In genomic region chr19:3975637-3976087, GRCh38 we compare ENCODE assay signal across 15 cellular contexts. TPM values are rescaled to one million over a fixed set of nuclear protein-coding genes. Genes with fewer than 3 reads are reported as not detected.
DNase-seq lines count a peak whose midpoint lies in the region; ATAC-seq, FAIRE-seq and TF ChIP-seq lines count a peak whose summit lies in the region.
"Had no signal": no experiment of that assay in that cellular context is flagged by ENCODE, and none has a peak within 500 bp of the region (broad histone marks: within the 10 kb centered on the region; RNA-seq: fewer than 3 reads in every experiment).

No MANE protein-coding gene starts in this region.

- no peak overlapping the region for H3K9ac ChIP-seq in keratinocyte (ENCODE audit: control insufficient read depth, extremely low read depth, insufficient read depth, low read length)
- H3K9ac ChIP-seq: parathyroid adenoma had no signal

- peaks cover 47 to 49% of the 10 kb centered on the region in 2 experiments for H3K36me3 ChIP-seq in keratinocyte (ENCODE audit: control insufficient read depth in 2 of 2, extremely low read depth in 1 of 2, insufficient read depth in 2 of 2, low read length in 2 of 2)

- H3K9me3 ChIP-seq in keratinocyte (ENCODE audit: control insufficient read depth, low read depth, low read length) = no peaks in the 10 kb centered on the region
- H3K9me3 ChIP-seq: left lung had no signal

- no peak for TF ChIP-seq CTCF in keratinocyte (optimal IDR thresholded peaks at IDR 0.05 in 1 of 3, IDR thresholded peaks at IDR 0.05 in 1 of 3, conservative IDR thresholded peaks at IDR 0.05 in 1 of 3; ENCODE audit: extremely low read depth in 1 of 3, insufficient read depth in 2 of 3, low read length in 3 of 3)

- DNase-seq in EL (peak; percentile 36), HEK293T (ENCODE audit: extremely low spot score) (no peak), keratinocyte (ENCODE audit: low read depth, low spot score) (peak; percentile 15), NCI-H1930 (lab: John Stamatoyannopoulos, UW) (no peak)
- DNase-seq in effector CD8-positive, alpha-beta T cell (lab: John Stamatoyannopoulos, UW) = no peak
- DNase-seq: Calu3; dorsolateral prefrontal cortex; left lung; NCI-H2227 treated with DMSO at 0.1 percent for 48 hours; SHP77; stimulated activated CD4-positive, alpha-beta T cell treated with anti-CD3 and anti-CD28 coated beads, Interleukin-4, amount 100 ng/mL, for 1 hour; WERI-Rb-1 had no signal

- H3K4me3 ChIP-seq in keratinocyte (ENCODE audit: control insufficient read depth in 2 of 3, extremely low read depth in 1 of 3, insufficient read depth in 2 of 3, low read depth in 1 of 3, low read length in 3 of 3) = no peak overlapping the region
- H3K4me3 ChIP-seq: dorsolateral prefrontal cortex, left lung had no signal

- no peaks in the 10 kb centered on the region for H3K9me3 Mint-ChIP-seq in stimulated activated memory B cell treated with anti-CD40 and anti-IgM and Interleukin-4, amounts not matched to agents 10 μg/mL and 1 μg/mL and 100 μg/mL, for 72 hours

- no peaks in the 10 kb centered on the region for H3K4me1 ChIP-seq in keratinocyte (ENCODE audit: control insufficient read depth, extremely low read depth, insufficient read depth, low read length)

- peaks cover 3% of the 10 kb centered on the region for H3K9me1 ChIP-seq in keratinocyte (ENCODE audit: control insufficient read depth, extremely low read depth, insufficient read depth, low read length)

- CTCF ChIA-PET in HEK293T (lab: Yijun Ruan, JAX) = interaction anchor here (0.7 to 1.2 kb wide), 2 partner anchors 12 to 46 kb away, joined by 4 to 5 read pairs; no protein-coding TSS in a partner anchor

- no peak overlapping the region for H2AFZ ChIP-seq in keratinocyte (ENCODE audit: control insufficient read depth, low read length)
- H2AFZ ChIP-seq: parathyroid adenoma had no signal

- H3K27me3 ChIP-seq in keratinocyte (ENCODE audit: control insufficient read depth, extremely low read depth, insufficient read depth, low read length) = no peaks in the 10 kb centered on the region
- H3K27me3 ChIP-seq: dorsolateral prefrontal cortex, left lung had no signal

- H3K4me2 ChIP-seq in keratinocyte (ENCODE audit: control insufficient read depth, extremely low read depth, insufficient read depth, low read depth, low read length) = no peak overlapping the region

- POLR2A ChIA-PET in HEK293T (lab: Yijun Ruan, JAX) = interaction anchor here (0.6 to 1.5 kb wide), 3 partner anchors 9 to 124 kb away, joined by 3 to 24 read pairs (median 6); partner anchors contain the start of gene EEF2

- H3K79me2 ChIP-seq in keratinocyte (ENCODE audit: control insufficient read depth, insufficient read depth, low read length) = peaks cover 48% of the 10 kb centered on the region

- dilution Hi-C loops in keratinocyte (cut with MboI; ENCODE audit: extremely low pct_ligation_motif_present, low sequenced_read_pairs) = no loop called here

- no peak overlapping the region for H3K27ac ChIP-seq in keratinocyte (ENCODE audit: control insufficient read depth, insufficient read depth, low read length)
- H3K27ac ChIP-seq: left lung, parathyroid adenoma, WERI-Rb-1 had no signal

- peaks cover 63% of the 10 kb centered on the region for H4K20me1 ChIP-seq in keratinocyte (ENCODE audit: control insufficient read depth, extremely low read depth, insufficient read depth, low read length)

- H3K4me3 Mint-ChIP-seq in stimulated activated memory B cell treated with anti-CD40 and anti-IgM and Interleukin-4, amounts not matched to agents 10 μg/mL and 1 μg/mL and 100 μg/mL, for 72 hours = no peak overlapping the region
- H3K4me3 Mint-ChIP-seq: activated naive CD8-positive, alpha-beta T cell had no signal

- H3K27ac Mint-ChIP-seq in stimulated activated memory B cell treated with anti-CD40 and anti-IgM and Interleukin-4, amounts not matched to agents 10 μg/mL and 1 μg/mL and 100 μg/mL, for 72 hours = no peak overlapping the region

- H3K36me3 Mint-ChIP-seq in stimulated activated memory B cell treated with anti-CD40 and anti-IgM and Interleukin-4, amounts not matched to agents 10 μg/mL and 1 μg/mL and 100 μg/mL, for 72 hours = peaks cover 46% of the 10 kb centered on the region
- H3K36me3 Mint-ChIP-seq: activated naive CD8-positive, alpha-beta T cell had no signal

- ATAC-seq in stimulated activated memory B cell treated with anti-CD40 and anti-IgM and Interleukin-4, amounts not matched to agents 10 μg/mL and 1 μg/mL and 100 μg/mL, for 72 hours = no peak
- ATAC-seq: left lung had no signal

- peaks cover 30% of the 10 kb centered on the region for H3K4me1 Mint-ChIP-seq in stimulated activated memory B cell treated with anti-CD40 and anti-IgM and Interleukin-4, amounts not matched to agents 10 μg/mL and 1 μg/mL and 100 μg/mL, for 72 hours

- H3K27me3 Mint-ChIP-seq in stimulated activated memory B cell treated with anti-CD40 and anti-IgM and Interleukin-4, amounts not matched to agents 10 μg/mL and 1 μg/mL and 100 μg/mL, for 72 hours = no peaks in the 10 kb centered on the region
- H3K27me3 Mint-ChIP-seq: activated naive CD8-positive, alpha-beta T cell had no signal

- no peak for FAIRE-seq in keratinocyte (lab: Jason Lieb, UNC)

TF ChIP-seq in HEK293T, 16 proteins besides CTCF, POLR2A, EP300 and RAD21:
- 0 out of 2 replicates have a peak, but pooled peaks have one; percentile 19 for TF ChIP-seq ZNF384 (IDR thresholded peaks at IDR 0.05)
- TF ChIP-seq ARNT (IDR thresholded peaks at IDR 0.05) = no peak
- TF ChIP-seq FOXM1 (IDR thresholded peaks at IDR 0.05; ENCODE audit: borderline replicate concordance) = no peak

RNA-seq across cellular contexts. Expression of gene DAPK3, which starts 4.8 kb away (rescaled TPM):
- polyA plus RNA-seq in keratinocyte = 57.3 to 94.7 TPM (median 60.8 TPM) in 3 replicates
- 89.3 TPM for polyA plus RNA-seq in keratinocyte (2011; ENCODE audit: low read depth)
- polyA plus RNA-seq in keratinocyte (2011; cell fraction: cytosol; rRNA removed) = 60.2 and 106 TPM in 2 replicates
- polyA plus RNA-seq in keratinocyte (2011; cell fraction: nucleus; rRNA removed) = 129 and 173 TPM in 2 replicates
- polyA plus RNA-seq in keratinocyte (2012; ENCODE audit: low replicate concordance) = 70.8 and 89.7 TPM in 2 replicates
- 48.0 to 162 TPM (median 77.5 TPM) in 3 replicates for polyA minus RNA-seq in keratinocyte
- polyA minus RNA-seq in keratinocyte (2011; cell fraction: cytosol; rRNA and poly(A)+ RNA removed) = 104 TPM
- polyA minus RNA-seq in keratinocyte (2011; cell fraction: nucleus; rRNA and poly(A)+ RNA removed) = 78.9 and 95.9 TPM in 2 replicates

RNA-seq across cellular contexts. Expression of gene EEF2, which starts 9.6 kb away (rescaled TPM):
- 884 to 1,193 TPM (median 1,022 TPM) in 3 replicates for polyA plus RNA-seq in keratinocyte
- polyA plus RNA-seq in keratinocyte (2011; ENCODE audit: low read depth) = 6,584 TPM
- polyA plus RNA-seq in keratinocyte (2011; cell fraction: cytosol; rRNA removed) = 621 and 1,440 TPM in 2 replicates
- polyA plus RNA-seq in keratinocyte (2011; cell fraction: nucleus; rRNA removed) = 422 and 581 TPM in 2 replicates
- polyA plus RNA-seq in keratinocyte (2012; ENCODE audit: low replicate concordance) = 2,384 and 2,702 TPM in 2 replicates
- polyA minus RNA-seq in keratinocyte = 880 to 1,449 TPM (median 1,221 TPM) in 3 replicates
- polyA minus RNA-seq in keratinocyte (2011; cell fraction: cytosol; rRNA and poly(A)+ RNA removed) = 2,791 TPM
- 560 and 618 TPM in 2 replicates for polyA minus RNA-seq in keratinocyte (2011; cell fraction: nucleus; rRNA and poly(A)+ RNA removed)

RNA-seq across cellular contexts. Expression of gene PIAS4, which starts 31.9 kb away (rescaled TPM):
- 6.1 to 11.4 TPM (median 7.5 TPM) in 3 replicates for polyA plus RNA-seq in keratinocyte
- polyA plus RNA-seq in keratinocyte (2011; ENCODE audit: low read depth) = 18.7 TPM
- polyA plus RNA-seq in keratinocyte (2011; cell fraction: cytosol; rRNA removed) = 6.4 and 13.1 TPM in 2 replicates
- polyA plus RNA-seq in keratinocyte (2011; cell fraction: nucleus; rRNA removed) = 12.7 and 17.1 TPM in 2 replicates
- polyA plus RNA-seq in keratinocyte (2012; ENCODE audit: low replicate concordance) = 20.0 and 20.7 TPM in 2 replicates
- polyA minus RNA-seq in keratinocyte = 7.4 to 42.2 TPM (median 7.6 TPM) in 3 replicates
- 7.7 TPM for polyA minus RNA-seq in keratinocyte (2011; cell fraction: cytosol; rRNA and poly(A)+ RNA removed)
- polyA minus RNA-seq in keratinocyte (2011; cell fraction: nucleus; rRNA and poly(A)+ RNA removed) = 8.4 and 9.0 TPM in 2 replicates

RNA-seq across cellular contexts. Expression of gene NMRK2, which starts 42.8 kb away (rescaled TPM):
- polyA plus RNA-seq in keratinocyte = not detected in 3 replicates
- polyA plus RNA-seq in keratinocyte (2011; ENCODE audit: low read depth) = not detected
- polyA plus RNA-seq in keratinocyte (2011; cell fraction: cytosol; rRNA removed) = not detected in 2 replicates
- polyA plus RNA-seq in keratinocyte (2011; cell fraction: nucleus; rRNA removed) = not detected in 2 replicates
- polyA plus RNA-seq in keratinocyte (2012; ENCODE audit: low replicate concordance) = 0.38 TPM in 1 of 2 replicates, not detected in the other
- not detected in 3 replicates for polyA minus RNA-seq in keratinocyte
- not detected for polyA minus RNA-seq in keratinocyte (2011; cell fraction: cytosol; rRNA and poly(A)+ RNA removed)
- polyA minus RNA-seq in keratinocyte (2011; cell fraction: nucleus; rRNA and poly(A)+ RNA removed) = not detected in 2 replicates

Comparison
In these comparisons a context has a peak if more than half of its experiments do, and no peak if none do; other contexts are left out.
1. DNase-seq: peak in EL (single experiment) and keratinocyte (single experiment); none in HEK293T (single experiment), effector CD8-positive, alpha-beta T cell (single experiment) and NCI-H1930 (0 of 2).